ENCODE assay signal across 1 cellular context in genomic region chr12:48351022-48351708, GRCh38.
TF ChIP-seq lines count a peak whose summit lies in the region.

No MANE protein-coding gene starts in this region.

TF ChIP-seq in HepG2, 621 proteins besides CTCF, POLR2A, EP300 and RAD21 (continued from another document and continues in another):
- TF ChIP-seq ZNF276 (CRISPR knock-in tag; IDR thresholded peaks at IDR 0.05; ENCODE audit: low read depth) (no peak), NR0B2 (CRISPR knock-in tag; IDR thresholded peaks at IDR 0.05) (no peak), NR2F2 (IDR thresholded peaks at IDR 0.05; ENCODE audit: borderline replicate concordance, low read depth) (no peak), ZFAT (CRISPR knock-in tag; conservative IDR thresholded peaks at IDR 0.05) (no peak), GTF2F1 (IDR thresholded peaks at IDR 0.05; ENCODE audit: low read length) (no peak), MBNL3 (CRISPR knock-in tag; conservative IDR thresholded peaks at IDR 0.05) (no peak), HBP1 (CRISPR knock-in tag; IDR thresholded peaks at IDR 0.05; ENCODE audit: low read depth) (no peak), ZGPAT (CRISPR knock-in tag; IDR thresholded peaks at IDR 0.05) (peak; percentile 45; the same call in 1 of the 2 replicates), SAFB2 (CRISPR knock-in tag; IDR thresholded peaks at IDR 0.05; ENCODE audit: borderline replicate concordance, low read depth) (no peak), HMG20A (CRISPR knock-in tag; IDR thresholded peaks at IDR 0.05; ENCODE audit: borderline replicate concordance) (no peak), THAP11 (CRISPR knock-in tag; IDR thresholded peaks at IDR 0.05) (0 out of 2 replicates have a peak, but pooled peaks have one; percentile 35), GTF3A (CRISPR knock-in tag; conservative IDR thresholded peaks at IDR 0.05) (no peak), ZBTB46 (CRISPR knock-in tag; IDR thresholded peaks at IDR 0.05; ENCODE audit: borderline replicate concordance) (no peak), KDM5B (CRISPR knock-in tag; IDR thresholded peaks at IDR 0.05; ENCODE audit: borderline replicate concordance) (no peak; the same call in 1 of the 2 replicates), MATR3 (CRISPR knock-in tag; IDR thresholded peaks at IDR 0.05) (no peak), ZNF776 (CRISPR knock-in tag; IDR thresholded peaks at IDR 0.05) (no peak), ZBTB4 (CRISPR knock-in tag; IDR thresholded peaks at IDR 0.05; ENCODE audit: borderline replicate concordance) (no peak), MTERF4 (CRISPR knock-in tag; IDR thresholded peaks at IDR 0.05) (no peak), ZNF30 (CRISPR knock-in tag; IDR thresholded peaks at IDR 0.05) (no peak), JUN (CRISPR knock-in tag; IDR thresholded peaks at IDR 0.05) (no peak), ZNF619 (CRISPR knock-in tag; IDR thresholded peaks at IDR 0.05) (no peak), CREB1 (IDR thresholded peaks at IDR 0.05) (no peak), CREB1 (CRISPR knock-in tag; IDR thresholded peaks at IDR 0.05) (no peak), REL (CRISPR knock-in tag; conservative IDR thresholded peaks at IDR 0.05) (no peak), KDM4B (CRISPR knock-in tag; IDR thresholded peaks at IDR 0.05) (no peak), ZNF431 (CRISPR knock-in tag; IDR thresholded peaks at IDR 0.05; ENCODE audit: borderline replicate concordance, low read depth) (no peak), ATF2 (CRISPR knock-in tag; IDR thresholded peaks at IDR 0.05) (0 out of 2 replicates have a peak, but pooled peaks have one; percentile 22), MTF1 (CRISPR knock-in tag; IDR thresholded peaks at IDR 0.05) (no peak), ZSCAN20 (CRISPR knock-in tag; IDR thresholded peaks at IDR 0.05; ENCODE audit: borderline replicate concordance) (no peak), FOXP1 (IDR thresholded peaks at IDR 0.05) (no peak), FOXP1 (CRISPR knock-in tag; IDR thresholded peaks at IDR 0.05) (no peak), SRY (CRISPR knock-in tag; IDR thresholded peaks at IDR 0.05) (peak; percentile 50; the same call in 1 of the 2 replicates), HOXA5 (CRISPR knock-in tag; IDR thresholded peaks at IDR 0.05) (peak; percentile 71; the same call in 1 of the 2 replicates), RELA (CRISPR knock-in tag; IDR thresholded peaks at IDR 0.05) (no peak), ZNF775 (CRISPR knock-in tag; IDR thresholded peaks at IDR 0.05; ENCODE audit: borderline replicate concordance) (no peak), ZNF138 (CRISPR knock-in tag; IDR thresholded peaks at IDR 0.05; ENCODE audit: low read depth) (no peak), MTA1 (CRISPR knock-in tag; IDR thresholded peaks at IDR 0.05; ENCODE audit: borderline replicate concordance) (0 out of 2 replicates have a peak, but pooled peaks have one; percentile 3), RBM39 (IDR thresholded peaks at IDR 0.05; ENCODE audit: low read depth, low read length, poor library complexity, severe bottlenecking) (no peak), FOXO4 (CRISPR knock-in tag; conservative IDR thresholded peaks at IDR 0.05) (no peak), CEBPB (IDR thresholded peaks at IDR 0.05; ENCODE audit: borderline replicate concordance, low read depth, low read length) (peak; percentile 97), ZFP62 (CRISPR knock-in tag; IDR thresholded peaks at IDR 0.05) (no peak), MIER2 (CRISPR knock-in tag; IDR thresholded peaks at IDR 0.05) (0 out of 2 replicates have a peak, but pooled peaks have one; percentile 32), ARNT (IDR thresholded peaks at IDR 0.05) (no peak), TCF7 (IDR thresholded peaks at IDR 0.05; ENCODE audit: low read depth) (no peak), ZNF282 (IDR thresholded peaks at IDR 0.05; ENCODE audit: partially characterized antibody) (no peak), U2AF2 (IDR thresholded peaks at IDR 0.05; ENCODE audit: low read depth, low read length) (no peak), AKAP8 (CRISPR knock-in tag; IDR thresholded peaks at IDR 0.05) (no peak), MXD3 (CRISPR knock-in tag; IDR thresholded peaks at IDR 0.05) (no peak), KAT7 (CRISPR knock-in tag; IDR thresholded peaks at IDR 0.05; ENCODE audit: borderline replicate concordance) (no peak), BHLHE40 (IDR thresholded peaks at IDR 0.05; ENCODE audit: low read length) (no peak)
